ENCODE assay signal across 19 cellular contexts in genomic region chr3:45957606-45958005, GRCh38. TPM values are rescaled to one million over a fixed set of nuclear protein-coding genes. Genes with fewer than 3 reads are reported as not detected.
A peak's percentile ranks its signal among the peaks of the same experiment; 100 is the strongest.
DNase-seq lines count a peak whose midpoint lies in the region; ATAC-seq, FAIRE-seq and TF ChIP-seq lines count a peak whose summit lies in the region.
"Had no signal": no experiment of that assay in that cellular context is flagged by ENCODE, and none has a peak within 500 bp of the region (broad histone marks: within the 10 kb centered on the region; RNA-seq: fewer than 3 reads in every experiment).

No MANE protein-coding gene starts in this region.

- H3K4me3 Mint-ChIP-seq in activated T-helper 2 cell treated with anti-CD3 and anti-CD28 coated beads, Interferon-gamma antibody, Interleukin-2, Interleukin-4, amounts not matched to agents 10 μg/mL and 5 μg/mL and 100 μg/mL, durations not matched to agents 14 hours and 24 hours and 36 hours (ENCODE audit: low read depth) = no peak overlapping the region
- peak overlapping the region in 4 of 5 donors; percentile 2 to 58 (median 21) for H3K4me3 Mint-ChIP-seq in immature natural killer cell
- H3K4me3 Mint-ChIP-seq in stimulated activated effector memory CD8-positive, alpha-beta T cell treated with anti-CD3 and anti-CD28 coated beads, Interleukin-12 subunit alpha, Interleukin-12 subunit beta, amount 100 ng/mL, for 72 hours = peak overlapping the region; percentile 64
- H3K4me3 Mint-ChIP-seq: activated T-helper 1 cell treated with anti-CD3 and anti-CD28 coated beads, Interleukin-12 subunit alpha, Interleukin-12 subunit beta, Interleukin-2, Interleukin-4 antibody, amounts not matched to agents 30 ng/mL and 10 ng/mL and 1 ng/mL, durations not matched to agents 14 hours and 24 hours and 36 hours had no signal

- intact Hi-C loops in activated T-helper 2 cell treated with anti-CD3 and anti-CD28 coated beads, Interferon-gamma antibody, Interleukin-2, Interleukin-4, amounts not matched to agents 10 μg/mL and 5 μg/mL and 100 μg/mL, durations not matched to agents 14 hours and 24 hours and 36 hours (cut with micrococcal nuclease) = no loop called here

- peaks cover 4% of the 10 kb centered on the region for H3K9me3 Mint-ChIP-seq in activated T-helper 2 cell treated with anti-CD3 and anti-CD28 coated beads, Interferon-gamma antibody, Interleukin-2, Interleukin-4, amounts not matched to agents 10 μg/mL and 5 μg/mL and 100 μg/mL, durations not matched to agents 14 hours and 24 hours and 36 hours
- no peaks in the 10 kb centered on the region for H3K9me3 Mint-ChIP-seq in immature natural killer cell
- H3K9me3 Mint-ChIP-seq in stimulated activated effector memory CD8-positive, alpha-beta T cell treated with anti-CD3 and anti-CD28 coated beads, Interleukin-12 subunit alpha, Interleukin-12 subunit beta, amount 100 ng/mL, for 72 hours = no peaks in the 10 kb centered on the region

- TF ChIP-seq POLR2A in GM12892 (IDR thresholded peaks at IDR 0.05; ENCODE audit: low read depth, low read length) = no peak

- DNase-seq in NCI-H1092 treated with DMSO at 0.1 percent for 48 hours (lab: John Stamatoyannopoulos, UW) = peak; percentile 30
- DNase-seq in NCI-H1092 (lab: John Stamatoyannopoulos, UW) = no peak
- DNase-seq in activated T-helper 2 cell treated with anti-CD3 and anti-CD28 coated beads, Interferon-gamma antibody, Interleukin-2, Interleukin-4, amounts not matched to agents 10 μg/mL and 5 μg/mL and 100 μg/mL, durations not matched to agents 14 hours and 24 hours and 36 hours (ENCODE audit: low spot score) = no peak
- no peak for DNase-seq in immature natural killer cell
- DNase-seq in stimulated activated effector memory CD8-positive, alpha-beta T cell treated with anti-CD3 and anti-CD28 coated beads, Interleukin-12 subunit alpha, Interleukin-12 subunit beta, amount 100 ng/mL, for 72 hours (ENCODE audit: low spot score in 2 of 2) = no peak
- DNase-seq in NCI-H345 (lab: John Stamatoyannopoulos, UW) = no peak
- DNase-seq in GM12892 (ENCODE audit: insufficient read length) = no peak
- DNase-seq: 8988T; adrenal gland; NCI-H187 treated with DMSO at 0.1 percent for 48 hours; NCI-H524 treated with DMSO at 0.1 percent for 48 hours; PC-3; stimulated activated naive CD4-positive, alpha-beta T cell had no signal

- no peak for ATAC-seq in stimulated activated effector memory CD8-positive, alpha-beta T cell treated with anti-CD3 and anti-CD28 coated beads, Interleukin-12 subunit alpha, Interleukin-12 subunit beta, amount 100 ng/mL, for 72 hours
- ATAC-seq in GM21526 (IDR thresholded peaks at IDR 0.05; ENCODE audit: low FRiP score, unreplicated experiment) = no peak
- ATAC-seq: PC-3 had no signal

- peaks cover 32% of the 10 kb centered on the region for H3K4me1 Mint-ChIP-seq in activated T-helper 2 cell treated with anti-CD3 and anti-CD28 coated beads, Interferon-gamma antibody, Interleukin-2, Interleukin-4, amounts not matched to agents 10 μg/mL and 5 μg/mL and 100 μg/mL, durations not matched to agents 14 hours and 24 hours and 36 hours (ENCODE audit: low read depth)
- peaks cover 31 to 49% of the 10 kb centered on the region in 2 donors for H3K4me1 Mint-ChIP-seq in immature natural killer cell
- peaks cover 79% of the 10 kb centered on the region for H3K4me1 Mint-ChIP-seq in stimulated activated effector memory CD8-positive, alpha-beta T cell treated with anti-CD3 and anti-CD28 coated beads, Interleukin-12 subunit alpha, Interleukin-12 subunit beta, amount 100 ng/mL, for 72 hours

- H3K27ac Mint-ChIP-seq in activated T-helper 2 cell treated with anti-CD3 and anti-CD28 coated beads, Interferon-gamma antibody, Interleukin-2, Interleukin-4, amounts not matched to agents 10 μg/mL and 5 μg/mL and 100 μg/mL, durations not matched to agents 14 hours and 24 hours and 36 hours = peak overlapping the region; percentile 13
- peak overlapping the region in 5 of 6 donors; percentile 3 to 89 (median 83) for H3K27ac Mint-ChIP-seq in immature natural killer cell
- H3K27ac Mint-ChIP-seq in stimulated activated effector memory CD8-positive, alpha-beta T cell treated with anti-CD3 and anti-CD28 coated beads, Interleukin-12 subunit alpha, Interleukin-12 subunit beta, amount 100 ng/mL, for 72 hours = peak overlapping the region; percentile 83
- H3K27ac Mint-ChIP-seq: activated T-helper 1 cell treated with anti-CD3 and anti-CD28 coated beads, Interleukin-12 subunit alpha, Interleukin-12 subunit beta, Interleukin-2, Interleukin-4 antibody, amounts not matched to agents 30 ng/mL and 10 ng/mL and 1 ng/mL, durations not matched to agents 14 hours and 24 hours and 36 hours had no signal

- H3K27me3 Mint-ChIP-seq in activated T-helper 2 cell treated with anti-CD3 and anti-CD28 coated beads, Interferon-gamma antibody, Interleukin-2, Interleukin-4, amounts not matched to agents 10 μg/mL and 5 μg/mL and 100 μg/mL, durations not matched to agents 14 hours and 24 hours and 36 hours (ENCODE audit: low read depth) = no peaks in the 10 kb centered on the region
- peaks cover 0 to 6% (median 3%) of the 10 kb centered on the region in 3 donors for H3K27me3 Mint-ChIP-seq in immature natural killer cell (ENCODE audit: low read depth in 3 of 3)

- peaks cover 96% of the 10 kb centered on the region for H3K36me3 Mint-ChIP-seq in activated T-helper 2 cell treated with anti-CD3 and anti-CD28 coated beads, Interferon-gamma antibody, Interleukin-2, Interleukin-4, amounts not matched to agents 10 μg/mL and 5 μg/mL and 100 μg/mL, durations not matched to agents 14 hours and 24 hours and 36 hours (ENCODE audit: low read depth)
- peaks cover 58 to 93% (median 75%) of the 10 kb centered on the region in 3 donors for H3K36me3 Mint-ChIP-seq in immature natural killer cell
- peaks cover 100% of the 10 kb centered on the region for H3K36me3 Mint-ChIP-seq in stimulated activated effector memory CD8-positive, alpha-beta T cell treated with anti-CD3 and anti-CD28 coated beads, Interleukin-12 subunit alpha, Interleukin-12 subunit beta, amount 100 ng/mL, for 72 hours

- FAIRE-seq in GM12892 (lab: Jason Lieb, UNC) = no peak
- FAIRE-seq: TTC549 had no signal

RNA-seq across cellular contexts. Expression of gene CXCR6, which starts 14.3 kb away (rescaled TPM):
- total RNA-seq in activated T-helper 2 cell treated with anti-CD3 and anti-CD28 coated beads, Interferon-gamma antibody, Interleukin-2, Interleukin-4, amounts not matched to agents 10 μg/mL and 5 μg/mL and 100 μg/mL, durations not matched to agents 14 hours and 24 hours and 36 hours = 9.3 and 10.7 TPM in 2 replicates
- 10 to 100 TPM in 1 of 3 donors, 1 to 10 TPM in 2; 2.7 to 14.7 (median 8.5) TPM for polyA plus RNA-seq in immature natural killer cell
- 0.23 TPM for polyA plus RNA-seq in GM12892 (2012; ENCODE audit: missing spikeins)
- total RNA-seq: cerebellum, osteoblast, PC-3 had no signal
- polyA plus RNA-seq: keratinocyte had no signal

RNA-seq across cellular contexts. Expression of gene FYCO1, which starts 38.0 kb away (rescaled TPM):
- 19.6 and 20.2 TPM in 2 replicates for total RNA-seq in activated T-helper 2 cell treated with anti-CD3 and anti-CD28 coated beads, Interferon-gamma antibody, Interleukin-2, Interleukin-4, amounts not matched to agents 10 μg/mL and 5 μg/mL and 100 μg/mL, durations not matched to agents 14 hours and 24 hours and 36 hours
- 1 to 10 TPM in 2 of 3 donors, under 1 TPM in 1; 0.22 to 6.1 (median 2.1) TPM for polyA plus RNA-seq in immature natural killer cell
- 4.5 TPM for polyA plus RNA-seq in GM12892 (2012; ENCODE audit: missing spikeins)

Comparison
In these comparisons a context has a peak if more than half of its experiments do, and no peak if none do; other contexts are left out.
1. H3K27ac Mint-ChIP-seq: peak in every context shown above with its lines; median percentile 83 in immature natural killer cell; 83 in stimulated activated effector memory CD8-positive, alpha-beta T cell treated with anti-CD3 and anti-CD28 coated beads, Interleukin-12 subunit alpha, Interleukin-12 subunit beta, amount 100 ng/mL, for 72 hours; 13 in activated T-helper 2 cell treated with anti-CD3 and anti-CD28 coated beads, Interferon-gamma antibody, Interleukin-2, Interleukin-4, amounts not matched to agents 10 μg/mL and 5 μg/mL and 100 μg/mL, durations not matched to agents 14 hours and 24 hours and 36 hours.